In the genomic region with DNA sequence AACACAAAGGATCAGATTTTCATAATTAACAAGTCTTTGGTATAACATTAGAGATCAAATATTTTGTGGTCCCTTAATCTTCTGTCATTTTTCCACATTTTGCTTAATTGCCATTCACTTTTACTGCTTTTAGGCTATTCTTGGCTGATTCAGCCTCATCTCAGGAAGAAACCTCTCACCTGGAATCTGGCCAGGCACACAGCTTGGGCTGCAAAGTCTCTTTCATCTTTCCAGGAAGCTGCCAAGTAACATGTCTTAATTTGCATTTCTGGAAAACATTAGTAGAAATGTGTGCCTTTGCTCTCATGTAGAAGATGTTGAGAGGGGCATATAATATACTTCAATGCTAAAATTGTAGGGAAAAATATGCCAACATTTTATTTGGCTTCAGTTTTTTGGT, we compare ENCODE assay signal across 22 cellular contexts.
DNase-seq lines count a peak whose midpoint lies in the region; ATAC-seq and TF ChIP-seq lines count a peak whose summit lies in the region.
"Had no signal": no experiment of that assay in that cellular context is flagged by ENCODE, and none has a peak within 500 bp of the region (broad histone marks: within the 10 kb centered on the region; RNA-seq: fewer than 3 reads in every experiment).

No MANE protein-coding gene starts in this region.

- no peaks in the 10 kb centered on the region for H3K27me3 ChIP-seq in GM23338 (ENCODE audit: insufficient read depth)
- H3K27me3 ChIP-seq in hepatocyte: no peaks in the 10 kb centered on the region
- H3K27me3 ChIP-seq in PC-3 (ENCODE audit: low read length): 0 out of 2 replicates have a peak, but pooled peaks cover 13% of the 10 kb centered on the region
- H3K27me3 ChIP-seq: BE2C had no signal

- intact Hi-C loops in posterior cingulate gyrus (cut with DNase I): no loop called here
- intact Hi-C loops in PC-3 (cut with micrococcal nuclease): no loop called here
- intact Hi-C loops in activated CD4-positive, alpha-beta T cell treated with anti-CD3 and anti-CD28 coated beads, Interleukin-2, amount 10 ng/mL, durations not matched to agents 24 days and 14 days (cut with micrococcal nuclease): no loop called here

- peak overlapping the region; percentile 62; the same call in 1 of the 2 replicates for H3K27ac Mint-ChIP-seq in GM23338
- no peak overlapping the region for H3K27ac Mint-ChIP-seq in activated naive CD8-positive, alpha-beta T cell treated with anti-CD3 and anti-CD28 coated beads for 36 hours
- H3K27ac Mint-ChIP-seq in activated CD4-positive, alpha-beta T cell treated with anti-CD3 and anti-CD28 coated beads, Interleukin-2, amount 10 ng/mL, durations not matched to agents 24 days and 14 days: no peak overlapping the region
- H3K27ac Mint-ChIP-seq: activated CD4-positive, alpha-beta memory T cell treated with anti-CD3 and anti-CD28 coated beads, Interleukin-2, amount 10 ng/mL, durations not matched to agents 7 days and 5 days; activated naive CD8-positive, alpha-beta T cell treated with anti-CD3 and anti-CD28 coated beads, Interleukin-2, amount 10 ng/mL, durations not matched to agents 7 days and 5 days; endodermal cell; H9; natural killer cell; stimulated activated effector memory CD8-positive, alpha-beta T cell treated with anti-CD3 and anti-CD28 coated beads, Interleukin-12 subunit alpha, Interleukin-12 subunit beta, amount 100 ng/mL, for 72 hours; type B pancreatic cell had no signal

- no peak for DNase-seq in GM23338 (ENCODE audit: low spot score)
- peak in 43 of 56 donors; percentile 1 to 68 (median 16) for DNase-seq in amygdala (lab: John Stamatoyannopoulos, UW)
- peak; percentile 12 for DNase-seq in hepatocyte (ENCODE audit: low spot score)
- peak in 9 of 10 donors; percentile 51 to 91 (median 69) for DNase-seq in posterior cingulate gyrus
- no peak for DNase-seq in PC-3
- no peak for DNase-seq in activated naive CD8-positive, alpha-beta T cell treated with anti-CD3 and anti-CD28 coated beads for 36 hours
- DNase-seq in activated T-cell treated with anti-CD3 and anti-CD28 coated beads, Interleukin-2, amount 50 U/mL, for 4 hours: no peak
- DNase-seq in activated CD4-positive, alpha-beta T cell treated with anti-CD3 and anti-CD28 coated beads, Interleukin-2, amount 10 ng/mL, durations not matched to agents 24 days and 14 days: no peak
- DNase-seq: activated CD4-positive, alpha-beta memory T cell treated with anti-CD3 and anti-CD28 coated beads, Interleukin-2, amount 10 ng/mL, durations not matched to agents 7 days and 5 days; activated naive CD8-positive, alpha-beta T cell treated with anti-CD3 and anti-CD28 coated beads, Interleukin-2, amount 10 ng/mL, durations not matched to agents 7 days and 5 days; activated T-cell treated with anti-CD3 and anti-CD28 coated beads, Interleukin-2, amount 50 U/mL, for 48 hours; BE2C; DMS153; endodermal cell; H9; Kasumi-1; natural killer cell; NCI-H1436 treated with DMSO at 0.1 percent for 48 hours had no signal

- H4K20me1 ChIP-seq in GM23338 (replicated peaks; ENCODE audit: insufficient read depth) (no peaks in the 10 kb centered on the region), hepatocyte (ENCODE audit: insufficient read depth, poor library complexity, severe bottlenecking) (no peaks in the 10 kb centered on the region), PC-3 (ENCODE audit: low read length) (no peaks in the 10 kb centered on the region)

- H3K4me1 ChIP-seq in GM23338 (ENCODE audit: insufficient read depth) (no peaks in the 10 kb centered on the region), hepatocyte (ENCODE audit: insufficient read depth) (no peaks in the 10 kb centered on the region), PC-3 (ENCODE audit: insufficient read depth, low read length) (no peaks in the 10 kb centered on the region)
- H3K4me1 ChIP-seq: BE2C had no signal

- H3K9me2 ChIP-seq in GM23338 (ENCODE audit: insufficient read depth) (no peaks in the 10 kb centered on the region), hepatocyte (replicated peaks; ENCODE audit: insufficient read depth) (no peaks in the 10 kb centered on the region), PC-3 (replicated peaks; ENCODE audit: low read length) (no peaks in the 10 kb centered on the region)

- H3K27me3 Mint-ChIP-seq in GM23338 (ENCODE audit: insufficient read depth, low read depth, poor library complexity): no peaks in the 10 kb centered on the region
- peaks cover 6% of the 10 kb centered on the region for H3K27me3 Mint-ChIP-seq in activated naive CD8-positive, alpha-beta T cell treated with anti-CD3 and anti-CD28 coated beads for 36 hours
- no peaks in the 10 kb centered on the region for H3K27me3 Mint-ChIP-seq in activated T-cell treated with anti-CD3 and anti-CD28 coated beads, Interleukin-2, amount 50 U/mL, for 4 hours (ENCODE audit: low read depth)
- peaks cover 2% of the 10 kb centered on the region for H3K27me3 Mint-ChIP-seq in activated CD4-positive, alpha-beta T cell treated with anti-CD3 and anti-CD28 coated beads, Interleukin-2, amount 10 ng/mL, durations not matched to agents 24 days and 14 days
- H3K27me3 Mint-ChIP-seq: activated CD4-positive, alpha-beta memory T cell treated with anti-CD3 and anti-CD28 coated beads, Interleukin-2, amount 10 ng/mL, durations not matched to agents 7 days and 5 days; activated naive CD8-positive, alpha-beta T cell treated with anti-CD3 and anti-CD28 coated beads, Interleukin-2, amount 10 ng/mL, durations not matched to agents 7 days and 5 days; central memory CD8-positive, alpha-beta T cell had no signal

- no TSS peak for BruUV-seq in PC-3 (replicated peaks; lab: Mats Ljungman, UMichigan)

- no peaks in the 10 kb centered on the region for H3K9me3 ChIP-seq in hepatocyte (ENCODE audit: low read depth)
- no peaks in the 10 kb centered on the region for H3K9me3 ChIP-seq in PC-3 (ENCODE audit: low read length)
- H3K9me3 ChIP-seq: BE2C had no signal

- H3K4me3 Mint-ChIP-seq in GM23338: no peak overlapping the region
- H3K4me3 Mint-ChIP-seq in activated naive CD8-positive, alpha-beta T cell treated with anti-CD3 and anti-CD28 coated beads for 36 hours: no peak overlapping the region
- H3K4me3 Mint-ChIP-seq in activated T-cell treated with anti-CD3 and anti-CD28 coated beads, Interleukin-2, amount 50 U/mL, for 4 hours: no peak overlapping the region
- no peak overlapping the region for H3K4me3 Mint-ChIP-seq in activated CD4-positive, alpha-beta T cell treated with anti-CD3 and anti-CD28 coated beads, Interleukin-2, amount 10 ng/mL, durations not matched to agents 24 days and 14 days
- H3K4me3 Mint-ChIP-seq: activated CD4-positive, alpha-beta memory T cell treated with anti-CD3 and anti-CD28 coated beads, Interleukin-2, amount 10 ng/mL, durations not matched to agents 7 days and 5 days; activated naive CD8-positive, alpha-beta T cell treated with anti-CD3 and anti-CD28 coated beads, Interleukin-2, amount 10 ng/mL, durations not matched to agents 7 days and 5 days; central memory CD8-positive, alpha-beta T cell; endodermal cell; H9; natural killer cell; stimulated activated effector memory CD8-positive, alpha-beta T cell treated with anti-CD3 and anti-CD28 coated beads, Interleukin-12 subunit alpha, Interleukin-12 subunit beta, amount 100 ng/mL, for 72 hours; type B pancreatic cell had no signal

- H3K36me3 ChIP-seq in GM23338 (ENCODE audit: insufficient read depth) (no peaks in the 10 kb centered on the region), hepatocyte (replicated peaks; ENCODE audit: insufficient read depth, low read depth) (no peaks in the 10 kb centered on the region), PC-3 (ENCODE audit: low read depth, low read length) (no peaks in the 10 kb centered on the region)
- H3K36me3 ChIP-seq: BE2C had no signal

- no peak overlapping the region for H3K4me3 ChIP-seq in GM23338
- H3K4me3 ChIP-seq in hepatocyte: no peak overlapping the region
- no peak overlapping the region for H3K4me3 ChIP-seq in PC-3 (ENCODE audit: low read length)
- H3K4me3 ChIP-seq: lung had no signal

- peaks cover 5% of the 10 kb centered on the region; the same call in 1 of the 3 replicates for H3K4me1 Mint-ChIP-seq in GM23338
- H3K4me1 Mint-ChIP-seq in activated naive CD8-positive, alpha-beta T cell treated with anti-CD3 and anti-CD28 coated beads for 36 hours: no peaks in the 10 kb centered on the region
- H3K4me1 Mint-ChIP-seq in activated T-cell treated with anti-CD3 and anti-CD28 coated beads, Interleukin-2, amount 50 U/mL, for 4 hours (ENCODE audit: low read depth): no peaks in the 10 kb centered on the region
- H3K4me1 Mint-ChIP-seq in activated CD4-positive, alpha-beta T cell treated with anti-CD3 and anti-CD28 coated beads, Interleukin-2, amount 10 ng/mL, durations not matched to agents 24 days and 14 days: no peaks in the 10 kb centered on the region
- H3K4me1 Mint-ChIP-seq: activated CD4-positive, alpha-beta memory T cell treated with anti-CD3 and anti-CD28 coated beads, Interleukin-2, amount 10 ng/mL, durations not matched to agents 7 days and 5 days; activated naive CD8-positive, alpha-beta T cell treated with anti-CD3 and anti-CD28 coated beads, Interleukin-2, amount 10 ng/mL, durations not matched to agents 7 days and 5 days; central memory CD8-positive, alpha-beta T cell; endodermal cell; H9; natural killer cell; stimulated activated effector memory CD8-positive, alpha-beta T cell treated with anti-CD3 and anti-CD28 coated beads, Interleukin-12 subunit alpha, Interleukin-12 subunit beta, amount 100 ng/mL, for 72 hours had no signal

- H3K9me3 Mint-ChIP-seq in GM23338: no peaks in the 10 kb centered on the region
- no peaks in the 10 kb centered on the region for H3K9me3 Mint-ChIP-seq in activated naive CD8-positive, alpha-beta T cell treated with anti-CD3 and anti-CD28 coated beads for 36 hours
- peaks cover 5% of the 10 kb centered on the region for H3K9me3 Mint-ChIP-seq in activated T-cell treated with anti-CD3 and anti-CD28 coated beads, Interleukin-2, amount 50 U/mL, for 4 hours
- H3K9me3 Mint-ChIP-seq in activated CD4-positive, alpha-beta T cell treated with anti-CD3 and anti-CD28 coated beads, Interleukin-2, amount 10 ng/mL, durations not matched to agents 24 days and 14 days: no peaks in the 10 kb centered on the region
- H3K9me3 Mint-ChIP-seq: activated CD4-positive, alpha-beta memory T cell treated with anti-CD3 and anti-CD28 coated beads, Interleukin-2, amount 10 ng/mL, durations not matched to agents 7 days and 5 days; activated naive CD8-positive, alpha-beta T cell treated with anti-CD3 and anti-CD28 coated beads, Interleukin-2, amount 10 ng/mL, durations not matched to agents 7 days and 5 days; central memory CD8-positive, alpha-beta T cell; endodermal cell; H9; stimulated activated effector memory CD8-positive, alpha-beta T cell treated with anti-CD3 and anti-CD28 coated beads, Interleukin-12 subunit alpha, Interleukin-12 subunit beta, amount 100 ng/mL, for 72 hours; type B pancreatic cell had no signal

- H3K4me2 ChIP-seq in GM23338 (no peak overlapping the region), hepatocyte (no peak overlapping the region), PC-3 (ENCODE audit: low read length) (no peak overlapping the region)

- no peaks in the 10 kb centered on the region for H3K79me2 ChIP-seq in GM23338 (replicated peaks; ENCODE audit: insufficient read depth)
- no peaks in the 10 kb centered on the region for H3K79me2 ChIP-seq in hepatocyte
- no peaks in the 10 kb centered on the region for H3K79me2 ChIP-seq in PC-3 (ENCODE audit: low read length)

- no peak overlapping the region for H2AFZ ChIP-seq in GM23338
- H2AFZ ChIP-seq in hepatocyte: no peak overlapping the region
- no peak overlapping the region for H2AFZ ChIP-seq in PC-3 (ENCODE audit: low read length)

- CTCF ChIA-PET in PC-3 (lab: Charles Lee): no interaction called here

- H3K36me3 Mint-ChIP-seq in GM23338 (ENCODE audit: low read depth): no peaks in the 10 kb centered on the region
- no peaks in the 10 kb centered on the region for H3K36me3 Mint-ChIP-seq in activated naive CD8-positive, alpha-beta T cell treated with anti-CD3 and anti-CD28 coated beads for 36 hours
- no peaks in the 10 kb centered on the region for H3K36me3 Mint-ChIP-seq in activated T-cell treated with anti-CD3 and anti-CD28 coated beads, Interleukin-2, amount 50 U/mL, for 4 hours (ENCODE audit: insufficient read depth)
- no peaks in the 10 kb centered on the region for H3K36me3 Mint-ChIP-seq in activated CD4-positive, alpha-beta T cell treated with anti-CD3 and anti-CD28 coated beads, Interleukin-2, amount 10 ng/mL, durations not matched to agents 24 days and 14 days (ENCODE audit: low read depth)
- H3K36me3 Mint-ChIP-seq: activated naive CD8-positive, alpha-beta T cell treated with anti-CD3 and anti-CD28 coated beads, Interleukin-2, amount 10 ng/mL, durations not matched to agents 7 days and 5 days; natural killer cell; stimulated activated effector memory CD8-positive, alpha-beta T cell treated with anti-CD3 and anti-CD28 coated beads, Interleukin-12 subunit alpha, Interleukin-12 subunit beta, amount 100 ng/mL, for 72 hours; type B pancreatic cell had no signal

- POLR2A ChIA-PET in PC-3 (lab: Charles Lee; ENCODE audit: unreplicated experiment): no interaction called here

- no peak overlapping the region for H3K27ac ChIP-seq in GM23338 (ENCODE audit: low read depth)
- H3K27ac ChIP-seq in hepatocyte: no peak overlapping the region
- no peak overlapping the region for H3K27ac ChIP-seq in PC-3 (ENCODE audit: low read length)

- H3K9ac ChIP-seq in PC-3 (ENCODE audit: low read length): no peak overlapping the region

- H3F3A ChIP-seq in GM23338 (replicated peaks; ENCODE audit: low read depth): no peaks in the 10 kb centered on the region
- no peaks in the 10 kb centered on the region for H3F3A ChIP-seq in PC-3 (ENCODE audit: low read length, unreplicated experiment)

- TF ChIP-seq CTCF in GM23338 (conservative IDR thresholded peaks at IDR 0.05; ENCODE audit: low read depth in 2 of 2) (no peak), hepatocyte (IDR thresholded peaks at IDR 0.05; ENCODE audit: poor library complexity) (no peak), PC-3 (conservative IDR thresholded peaks at IDR 0.05; ENCODE audit: low read depth, low read length) (no peak)

- ATAC-seq in GM23338: no peak
- no peak for ATAC-seq in PC-3
- no peak for ATAC-seq in activated T-cell treated with anti-CD3 and anti-CD28 coated beads, Interleukin-2, amount 50 U/mL, for 4 hours
- ATAC-seq: natural killer cell; stimulated activated effector memory CD8-positive, alpha-beta T cell treated with anti-CD3 and anti-CD28 coated beads, Interleukin-12 subunit alpha, Interleukin-12 subunit beta, amount 100 ng/mL, for 72 hours had no signal

Comparison
In these comparisons a context has a peak if more than half of its experiments do, and no peak if none do; other contexts are left out.
1. DNase-seq: peak in amygdala (43 of 56), hepatocyte (single experiment) and posterior cingulate gyrus (9 of 10); none in GM23338 (single experiment), PC-3 (single experiment), activated naive CD8-positive, alpha-beta T cell treated with anti-CD3 and anti-CD28 coated beads for 36 hours (single experiment), activated T-cell treated with anti-CD3 and anti-CD28 coated beads, Interleukin-2, amount 50 U/mL, for 4 hours (single experiment) and activated CD4-positive, alpha-beta T cell treated with anti-CD3 and anti-CD28 coated beads, Interleukin-2, amount 10 ng/mL, durations not matched to agents 24 days and 14 days (single experiment).